23 cellular contexts compared by ENCODE assay signal in the genomic region with DNA sequence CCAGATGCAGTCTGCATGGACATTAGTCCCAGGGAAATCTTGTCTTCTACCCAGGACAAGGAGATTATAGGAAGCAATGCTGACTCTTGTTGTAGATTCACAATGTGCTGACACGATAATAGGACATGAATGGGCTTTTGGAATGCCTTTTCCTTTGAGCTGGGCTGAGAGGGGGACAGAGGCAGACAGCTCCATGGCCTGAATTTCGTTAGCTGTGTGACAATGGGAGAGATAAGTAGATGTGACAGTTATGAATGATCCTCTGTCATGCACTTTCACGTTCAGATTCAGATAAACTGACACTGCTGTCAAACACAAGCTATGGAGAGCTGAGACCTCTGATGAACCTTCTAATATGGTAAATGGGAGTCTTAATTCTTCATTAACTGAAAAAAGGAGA.
DNase-seq lines count a peak whose midpoint lies in the region; ATAC-seq, FAIRE-seq and TF ChIP-seq lines count a peak whose summit lies in the region.
"Had no signal": no experiment of that assay in that cellular context is flagged by ENCODE, and none has a peak within 500 bp of the region (broad histone marks: within the 10 kb centered on the region; RNA-seq: fewer than 3 reads in every experiment).

No MANE protein-coding gene starts in this region.

- TF ChIP-seq CTCF in D721Med (IDR thresholded peaks at IDR 0.05; ENCODE audit: insufficient read depth, missing control alignments) (no peak), neural crest cell (conservative IDR thresholded peaks at IDR 0.05) (no peak)

- H3K27me3 Mint-ChIP-seq in neural crest cell (ENCODE audit: low read depth) = no peaks in the 10 kb centered on the region
- H3K27me3 Mint-ChIP-seq: CD4-positive, CD25-positive, alpha-beta regulatory T cell; IgD-negative memory B cell had no signal

- ATAC-seq in stimulated activated effector memory CD8-positive, alpha-beta T cell treated with anti-CD3 and anti-CD28 coated beads, Interleukin-12 subunit alpha, Interleukin-12 subunit beta, amount 100 ng/mL, for 72 hours = no peak
- ATAC-seq: A549 had no signal

- H3K36me3 Mint-ChIP-seq in neural crest cell (ENCODE audit: low read depth) = no peaks in the 10 kb centered on the region
- no peaks in the 10 kb centered on the region for H3K36me3 Mint-ChIP-seq in stimulated activated effector memory CD8-positive, alpha-beta T cell treated with anti-CD3 and anti-CD28 coated beads, Interleukin-12 subunit alpha, Interleukin-12 subunit beta, amount 100 ng/mL, for 72 hours
- H3K36me3 Mint-ChIP-seq: CD4-positive, CD25-positive, alpha-beta regulatory T cell had no signal

- peak; percentile 96 for FAIRE-seq in D721Med (lab: Jason Lieb, UNC)
- FAIRE-seq: A549, GM12892 had no signal

- H3K4me1 Mint-ChIP-seq in neural crest cell = peaks cover 30% of the 10 kb centered on the region
- H3K4me1 Mint-ChIP-seq in stimulated activated effector memory CD8-positive, alpha-beta T cell treated with anti-CD3 and anti-CD28 coated beads, Interleukin-12 subunit alpha, Interleukin-12 subunit beta, amount 100 ng/mL, for 72 hours = no peaks in the 10 kb centered on the region
- H3K4me1 Mint-ChIP-seq: CD4-positive, CD25-positive, alpha-beta regulatory T cell; IgD-negative memory B cell had no signal

- no peaks in the 10 kb centered on the region for H3K9me3 ChIP-seq in ectodermal cell (ENCODE audit: control insufficient read depth, low read length)
- H3K9me3 ChIP-seq: A549 had no signal

- no peaks in the 10 kb centered on the region for H3K9me3 Mint-ChIP-seq in neural crest cell
- no peaks in the 10 kb centered on the region for H3K9me3 Mint-ChIP-seq in stimulated activated effector memory CD8-positive, alpha-beta T cell treated with anti-CD3 and anti-CD28 coated beads, Interleukin-12 subunit alpha, Interleukin-12 subunit beta, amount 100 ng/mL, for 72 hours
- H3K9me3 Mint-ChIP-seq: IgD-negative memory B cell had no signal

- DNase-seq in D721Med (ENCODE audit: insufficient read length, low spot score) (no peak), NCI-H69 (lab: John Stamatoyannopoulos, UW) (peak; percentile 14), neural crest cell (ENCODE audit: low read depth, low spot score) (no peak), DMS114 treated with DMSO at 0.1 percent for 48 hours (lab: John Stamatoyannopoulos, UW; ENCODE audit: unreplicated experiment) (no peak), cerebellum (ENCODE audit: low spot score) (no peak)
- no peak for DNase-seq in stimulated activated effector memory CD8-positive, alpha-beta T cell treated with anti-CD3 and anti-CD28 coated beads, Interleukin-12 subunit alpha, Interleukin-12 subunit beta, amount 100 ng/mL, for 72 hours (ENCODE audit: low spot score in 2 of 2)
- DNase-seq: CD4-positive, CD25-positive, alpha-beta regulatory T cell; COR-L47; DMS 273 treated with DMSO at 0.1 percent for 48 hours; DND-41; Karpas-422; MV-4-11; NCI-H1105 treated with DMSO at 0.1 percent for 48 hours; NCI-H2081; NCI-H2171; NCI-H524 treated with DMSO at 0.1 percent for 48 hours; PC-9; RPMI8226; SHP77 had no signal

- 9 to 29% methylated on average over 3 of the region's 3 CpGs for WGBS in ectodermal cell, 2 experiments

- no peaks in the 10 kb centered on the region for H3K27me3 ChIP-seq in ectodermal cell (ENCODE audit: control insufficient read depth, insufficient read depth, low read length, poor library complexity, severe bottlenecking)

- no peak overlapping the region for H3K27ac Mint-ChIP-seq in neural crest cell (ENCODE audit: unreplicated experiment)
- H3K27ac Mint-ChIP-seq in stimulated activated effector memory CD8-positive, alpha-beta T cell treated with anti-CD3 and anti-CD28 coated beads, Interleukin-12 subunit alpha, Interleukin-12 subunit beta, amount 100 ng/mL, for 72 hours = no peak overlapping the region
- H3K27ac Mint-ChIP-seq: CD4-positive, CD25-positive, alpha-beta regulatory T cell had no signal

- H3K4me3 ChIP-seq in ectodermal cell (ENCODE audit: insufficient read depth, low read depth, low read length) = no peak overlapping the region
- H3K4me3 ChIP-seq: A549, PC-9 had no signal

- no peaks in the 10 kb centered on the region for H3K36me3 ChIP-seq in ectodermal cell (ENCODE audit: control insufficient read depth, insufficient read depth, low read length)

- H3K27ac ChIP-seq in ectodermal cell (ENCODE audit: insufficient read depth, low read depth, low read length, poor library complexity, severe bottlenecking) = peak overlapping the region; percentile 19
- H3K27ac ChIP-seq: A549, PC-9 had no signal

- H3K4me3 Mint-ChIP-seq in neural crest cell = peak overlapping the region; percentile 9
- H3K4me3 Mint-ChIP-seq in stimulated activated effector memory CD8-positive, alpha-beta T cell treated with anti-CD3 and anti-CD28 coated beads, Interleukin-12 subunit alpha, Interleukin-12 subunit beta, amount 100 ng/mL, for 72 hours = no peak overlapping the region
- H3K4me3 Mint-ChIP-seq: CD4-positive, CD25-positive, alpha-beta regulatory T cell; IgD-negative memory B cell had no signal

- peaks cover 20% of the 10 kb centered on the region for H3K4me1 ChIP-seq in ectodermal cell (ENCODE audit: control insufficient read depth, insufficient read depth, low read length)
- H3K4me1 ChIP-seq: A549 had no signal
